ENCODE assay signal across 1 cellular context in genomic region chr13:92175330-92175729, GRCh38.
TF ChIP-seq lines count a peak whose summit lies in the region.

No MANE protein-coding gene starts in this region.

TF ChIP-seq in GM12878, 131 proteins besides CTCF, POLR2A, EP300 and RAD21 (continued from another document):
- TF ChIP-seq, protein P1, sequence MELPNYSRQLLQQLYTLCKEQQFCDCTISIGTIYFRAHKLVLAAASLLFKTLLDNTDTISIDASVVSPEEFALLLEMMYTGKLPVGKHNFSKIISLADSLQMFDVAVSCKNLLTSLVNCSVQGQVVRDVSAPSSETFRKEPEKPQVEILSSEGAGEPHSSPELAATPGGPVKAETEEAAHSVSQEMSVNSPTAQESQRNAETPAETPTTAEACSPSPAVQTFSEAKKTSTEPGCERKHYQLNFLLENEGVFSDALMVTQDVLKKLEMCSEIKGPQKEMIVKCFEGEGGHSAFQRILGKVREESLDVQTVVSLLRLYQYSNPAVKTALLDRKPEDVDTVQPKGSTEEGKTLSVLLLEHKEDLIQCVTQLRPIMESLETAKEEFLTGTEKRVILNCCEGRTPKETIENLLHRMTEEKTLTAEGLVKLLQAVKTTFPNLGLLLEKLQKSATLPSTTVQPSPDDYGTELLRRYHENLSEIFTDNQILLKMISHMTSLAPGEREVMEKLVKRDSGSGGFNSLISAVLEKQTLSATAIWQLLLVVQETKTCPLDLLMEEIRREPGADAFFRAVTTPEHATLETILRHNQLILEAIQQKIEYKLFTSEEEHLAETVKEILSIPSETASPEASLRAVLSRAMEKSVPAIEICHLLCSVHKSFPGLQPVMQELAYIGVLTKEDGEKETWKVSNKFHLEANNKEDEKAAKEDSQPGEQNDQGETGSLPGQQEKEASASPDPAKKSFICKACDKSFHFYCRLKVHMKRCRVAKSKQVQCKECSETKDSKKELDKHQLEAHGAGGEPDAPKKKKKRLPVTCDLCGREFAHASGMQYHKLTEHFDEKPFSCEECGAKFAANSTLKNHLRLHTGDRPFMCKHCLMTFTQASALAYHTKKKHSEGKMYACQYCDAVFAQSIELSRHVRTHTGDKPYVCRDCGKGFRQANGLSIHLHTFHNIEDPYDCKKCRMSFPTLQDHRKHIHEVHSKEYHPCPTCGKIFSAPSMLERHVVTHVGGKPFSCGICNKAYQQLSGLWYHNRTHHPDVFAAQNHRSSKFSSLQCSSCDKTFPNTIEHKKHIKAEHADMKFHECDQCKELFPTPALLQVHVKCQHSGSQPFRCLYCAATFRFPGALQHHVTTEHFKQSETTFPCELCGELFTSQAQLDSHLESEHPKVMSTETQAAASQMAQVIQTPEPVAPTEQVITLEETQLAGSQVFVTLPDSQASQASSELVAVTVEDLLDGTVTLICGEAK (IDR thresholded peaks at IDR 0.05; ENCODE audit: borderline replicate concordance): peak; percentile 92
- TF ChIP-seq, protein P2, sequence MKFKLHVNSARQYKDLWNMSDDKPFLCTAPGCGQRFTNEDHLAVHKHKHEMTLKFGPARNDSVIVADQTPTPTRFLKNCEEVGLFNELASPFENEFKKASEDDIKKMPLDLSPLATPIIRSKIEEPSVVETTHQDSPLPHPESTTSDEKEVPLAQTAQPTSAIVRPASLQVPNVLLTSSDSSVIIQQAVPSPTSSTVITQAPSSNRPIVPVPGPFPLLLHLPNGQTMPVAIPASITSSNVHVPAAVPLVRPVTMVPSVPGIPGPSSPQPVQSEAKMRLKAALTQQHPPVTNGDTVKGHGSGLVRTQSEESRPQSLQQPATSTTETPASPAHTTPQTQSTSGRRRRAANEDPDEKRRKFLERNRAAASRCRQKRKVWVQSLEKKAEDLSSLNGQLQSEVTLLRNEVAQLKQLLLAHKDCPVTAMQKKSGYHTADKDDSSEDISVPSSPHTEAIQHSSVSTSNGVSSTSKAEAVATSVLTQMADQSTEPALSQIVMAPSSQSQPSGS (IDR thresholded peaks at IDR 0.05; ENCODE audit: low read length): peak; percentile 40; the same call in 1 of the 2 replicates
- TF ChIP-seq CBX5 (IDR thresholded peaks at IDR 0.05; ENCODE audit: low read depth): no peak
